Comparison of ENCODE assay signal across 16 cellular contexts in genomic region chr6:90214966-90215365, GRCh38.
"Had no signal": no experiment of that assay in that cellular context is flagged by ENCODE, and none has a peak within 500 bp of the region (broad histone marks: within the 10 kb centered on the region; RNA-seq: fewer than 3 reads in every experiment).

No MANE protein-coding gene starts in this region.

- H3K27ac ChIP-seq: breast epithelium, foreskin keratinocyte had no signal

- H3K27ac Mint-ChIP-seq: activated CD4-positive, alpha-beta T cell treated with anti-CD3 and anti-CD28 coated beads, Interleukin-2, amount 10 ng/mL, durations not matched to agents 7 days and 5 days; natural killer cell treated with Interleukin-12 subunit alpha and Interleukin-12 subunit beta and Interleukin-15 and Interleukin-18, amount 100 ng/mL, for 72 hours; stimulated activated effector memory CD8-positive, alpha-beta T cell treated with anti-CD3 and anti-CD28 coated beads, Interleukin-12 subunit alpha, Interleukin-12 subunit beta, amount 100 ng/mL, for 72 hours had no signal

- ATAC-seq: activated naive CD4-positive, alpha-beta T cell treated with anti-CD3 and anti-CD28 coated beads, Interleukin-2, amount 50 U/mL, for 72 hours; foreskin keratinocyte; left colon; natural killer cell treated with Interleukin-12 subunit alpha and Interleukin-12 subunit beta and Interleukin-15 and Interleukin-18, amount 100 ng/mL, for 72 hours; right lobe of liver; stimulated activated effector memory CD8-positive, alpha-beta T cell treated with anti-CD3 and anti-CD28 coated beads, Interleukin-12 subunit alpha, Interleukin-12 subunit beta, amount 100 ng/mL, for 72 hours had no signal

- H3K4me3 Mint-ChIP-seq: activated CD4-positive, alpha-beta T cell treated with anti-CD3 and anti-CD28 coated beads, Interleukin-2, amount 10 ng/mL, durations not matched to agents 7 days and 5 days; natural killer cell treated with Interleukin-12 subunit alpha and Interleukin-12 subunit beta and Interleukin-15 and Interleukin-18, amount 100 ng/mL, for 72 hours; stimulated activated effector memory CD8-positive, alpha-beta T cell treated with anti-CD3 and anti-CD28 coated beads, Interleukin-12 subunit alpha, Interleukin-12 subunit beta, amount 100 ng/mL, for 72 hours had no signal

- H3K4me3 ChIP-seq: breast epithelium, lung, prostate gland, right lobe of liver had no signal

- H3K27me3 ChIP-seq: breast epithelium, foreskin keratinocyte, right lobe of liver had no signal

- H3K36me3 ChIP-seq: breast epithelium, prostate gland, right lobe of liver had no signal

- DNase-seq: activated CD4-positive, alpha-beta T cell treated with anti-CD3 and anti-CD28 coated beads, Interleukin-2, amount 10 ng/mL, durations not matched to agents 7 days and 5 days; activated CD4-positive, CD25-positive, alpha-beta regulatory T cell; activated T-cell treated with anti-CD3 and anti-CD28 coated beads, Interleukin-2, amount 50 U/mL, for 1 hour; anterior cingulate cortex; foreskin keratinocyte; head of caudate nucleus; left colon; right lobe of liver; substantia nigra; T-helper 2 cell had no signal

- H3K27me3 Mint-ChIP-seq: activated CD4-positive, alpha-beta T cell treated with anti-CD3 and anti-CD28 coated beads, Interleukin-2, amount 10 ng/mL, durations not matched to agents 7 days and 5 days; natural killer cell treated with Interleukin-12 subunit alpha and Interleukin-12 subunit beta and Interleukin-15 and Interleukin-18, amount 100 ng/mL, for 72 hours had no signal

- H3K9me3 Mint-ChIP-seq: activated CD4-positive, alpha-beta T cell treated with anti-CD3 and anti-CD28 coated beads, Interleukin-2, amount 10 ng/mL, durations not matched to agents 7 days and 5 days; activated naive CD4-positive, alpha-beta T cell treated with anti-CD3 and anti-CD28 coated beads, Interleukin-2, amount 50 U/mL, for 72 hours; natural killer cell treated with Interleukin-12 subunit alpha and Interleukin-12 subunit beta and Interleukin-15 and Interleukin-18, amount 100 ng/mL, for 72 hours; stimulated activated effector memory CD8-positive, alpha-beta T cell treated with anti-CD3 and anti-CD28 coated beads, Interleukin-12 subunit alpha, Interleukin-12 subunit beta, amount 100 ng/mL, for 72 hours had no signal

- H3K36me3 Mint-ChIP-seq: natural killer cell treated with Interleukin-12 subunit alpha and Interleukin-12 subunit beta and Interleukin-15 and Interleukin-18, amount 100 ng/mL, for 72 hours; stimulated activated effector memory CD8-positive, alpha-beta T cell treated with anti-CD3 and anti-CD28 coated beads, Interleukin-12 subunit alpha, Interleukin-12 subunit beta, amount 100 ng/mL, for 72 hours had no signal

- H3K9me3 ChIP-seq: breast epithelium, prostate gland, right lobe of liver had no signal
